In the genomic region with DNA sequence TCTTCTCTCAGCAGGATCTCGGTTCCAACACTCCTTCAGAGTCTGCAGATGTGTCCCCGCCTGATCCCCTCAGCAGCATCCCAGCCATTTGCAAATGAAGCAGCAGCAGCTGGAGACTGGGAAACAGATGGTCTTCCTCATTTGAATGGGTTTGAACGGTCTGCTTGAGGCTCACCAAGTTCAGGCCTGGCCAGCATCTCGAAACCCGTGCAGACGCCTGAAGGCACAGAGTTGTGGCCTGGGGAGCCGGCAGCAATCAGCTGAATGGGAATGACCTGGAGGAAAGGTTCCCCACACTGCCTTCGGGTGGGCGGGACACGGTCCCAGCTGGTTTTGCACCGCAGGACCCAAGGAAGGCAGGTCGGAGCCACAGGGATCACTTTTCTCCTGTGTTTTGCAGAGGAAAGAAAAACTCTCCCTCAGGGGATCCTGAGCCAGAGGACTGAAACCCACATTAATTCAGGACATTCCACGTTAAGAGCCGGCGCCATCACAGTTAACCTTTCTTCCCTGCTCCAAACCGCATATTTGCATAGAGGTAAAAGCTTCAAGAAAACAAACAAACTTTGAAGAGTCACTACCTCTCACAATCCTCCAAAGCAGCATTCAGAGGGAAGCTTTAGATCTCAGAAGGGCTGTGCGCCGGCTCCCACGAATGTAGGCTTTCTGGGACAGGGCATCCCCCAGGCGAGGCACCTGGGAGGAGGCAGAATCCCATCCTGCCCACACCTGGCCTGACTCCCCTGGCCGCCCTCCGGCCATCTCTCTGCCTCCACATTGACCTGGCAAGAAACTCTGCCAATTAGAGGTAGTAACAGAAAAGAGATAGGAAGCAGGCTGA, we compare ENCODE assay signal across 1 cellular context.
TF ChIP-seq lines count a peak whose summit lies in the region.

No MANE protein-coding gene starts in this region.

TF ChIP-seq in WTC11, 78 proteins besides CTCF, POLR2A, EP300 and RAD21 (continued from another document and continues in another):
- TF ChIP-seq, protein P1, sequence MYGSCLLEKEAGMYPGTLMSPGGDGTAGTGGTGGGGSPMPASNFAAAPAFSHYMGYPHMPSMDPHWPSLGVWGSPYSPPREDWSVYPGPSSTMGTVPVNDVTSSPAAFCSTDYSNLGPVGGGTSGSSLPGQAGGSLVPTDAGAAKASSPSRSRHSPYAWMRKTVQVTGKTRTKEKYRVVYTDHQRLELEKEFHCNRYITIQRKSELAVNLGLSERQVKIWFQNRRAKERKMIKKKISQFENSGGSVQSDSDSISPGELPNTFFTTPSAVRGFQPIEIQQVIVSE (CRISPR knock-in tag; IDR thresholded peaks at IDR 0.05; ENCODE audit: borderline replicate concordance) = no peak
- TF ChIP-seq, protein P2, sequence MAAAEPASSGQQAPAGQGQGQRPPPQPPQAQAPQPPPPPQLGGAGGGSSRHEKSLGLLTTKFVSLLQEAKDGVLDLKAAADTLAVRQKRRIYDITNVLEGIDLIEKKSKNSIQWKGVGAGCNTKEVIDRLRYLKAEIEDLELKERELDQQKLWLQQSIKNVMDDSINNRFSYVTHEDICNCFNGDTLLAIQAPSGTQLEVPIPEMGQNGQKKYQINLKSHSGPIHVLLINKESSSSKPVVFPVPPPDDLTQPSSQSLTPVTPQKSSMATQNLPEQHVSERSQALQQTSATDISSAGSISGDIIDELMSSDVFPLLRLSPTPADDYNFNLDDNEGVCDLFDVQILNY (CRISPR knock-in tag; IDR thresholded peaks at IDR 0.05) = peak; percentile 50; the same call in 1 of the 2 replicates
- TF ChIP-seq, protein P3, sequence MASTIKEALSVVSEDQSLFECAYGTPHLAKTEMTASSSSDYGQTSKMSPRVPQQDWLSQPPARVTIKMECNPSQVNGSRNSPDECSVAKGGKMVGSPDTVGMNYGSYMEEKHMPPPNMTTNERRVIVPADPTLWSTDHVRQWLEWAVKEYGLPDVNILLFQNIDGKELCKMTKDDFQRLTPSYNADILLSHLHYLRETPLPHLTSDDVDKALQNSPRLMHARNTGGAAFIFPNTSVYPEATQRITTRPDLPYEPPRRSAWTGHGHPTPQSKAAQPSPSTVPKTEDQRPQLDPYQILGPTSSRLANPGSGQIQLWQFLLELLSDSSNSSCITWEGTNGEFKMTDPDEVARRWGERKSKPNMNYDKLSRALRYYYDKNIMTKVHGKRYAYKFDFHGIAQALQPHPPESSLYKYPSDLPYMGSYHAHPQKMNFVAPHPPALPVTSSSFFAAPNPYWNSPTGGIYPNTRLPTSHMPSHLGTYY (CRISPR knock-in tag; IDR thresholded peaks at IDR 0.05) = no peak
- TF ChIP-seq ZNF232 (CRISPR knock-in tag; IDR thresholded peaks at IDR 0.05) (0 out of 2 replicates have a peak, but pooled peaks have one; percentile 57), CREM (CRISPR knock-in tag; IDR thresholded peaks at IDR 0.05) (no peak), ZNF219 (CRISPR knock-in tag; IDR thresholded peaks at IDR 0.05; ENCODE audit: borderline replicate concordance) (no peak), SOX15 (CRISPR knock-in tag; IDR thresholded peaks at IDR 0.05) (no peak), SP1 (CRISPR knock-in tag; conservative IDR thresholded peaks at IDR 0.05) (no peak), ZNF138 (CRISPR knock-in tag; conservative IDR thresholded peaks at IDR 0.05) (no peak), ZNF671 (CRISPR knock-in tag; IDR thresholded peaks at IDR 0.05) (no peak), KAT7 (CRISPR knock-in tag; IDR thresholded peaks at IDR 0.05; ENCODE audit: borderline replicate concordance) (no peak), NR3C1 (CRISPR knock-in tag; conservative IDR thresholded peaks at IDR 0.05; ENCODE audit: low read depth) (no peak), TEAD4 (CRISPR knock-in tag; IDR thresholded peaks at IDR 0.05) (no peak), NFATC4 (CRISPR knock-in tag; IDR thresholded peaks at IDR 0.05) (no peak), SMAD3 (CRISPR knock-in tag; IDR thresholded peaks at IDR 0.05; ENCODE audit: borderline replicate concordance) (0 out of 2 replicates have a peak, but pooled peaks have one; percentile 63), CBFB (CRISPR knock-in tag; IDR thresholded peaks at IDR 0.05; ENCODE audit: low read depth) (peak; percentile 87), RORB (CRISPR knock-in tag; IDR thresholded peaks at IDR 0.05) (no peak), MXD4 (CRISPR knock-in tag; IDR thresholded peaks at IDR 0.05; ENCODE audit: borderline replicate concordance) (no peak), OVOL2 (CRISPR knock-in tag; IDR thresholded peaks at IDR 0.05; ENCODE audit: borderline replicate concordance) (no peak), NFE2L1 (CRISPR knock-in tag; IDR thresholded peaks at IDR 0.05) (no peak), TEAD1 (CRISPR knock-in tag; IDR thresholded peaks at IDR 0.05) (peak; percentile 85), PRRX2 (CRISPR knock-in tag; IDR thresholded peaks at IDR 0.05) (no peak), FOXJ3 (CRISPR knock-in tag; IDR thresholded peaks at IDR 0.05; ENCODE audit: borderline replicate concordance) (no peak), RELA (CRISPR knock-in tag; IDR thresholded peaks at IDR 0.05; ENCODE audit: borderline replicate concordance) (no peak), ZNF263 (CRISPR knock-in tag; IDR thresholded peaks at IDR 0.05; ENCODE audit: low read depth) (no peak), FOXK1 (CRISPR knock-in tag; IDR thresholded peaks at IDR 0.05) (peak; percentile 83), ZBTB21 (CRISPR knock-in tag; IDR thresholded peaks at IDR 0.05; ENCODE audit: borderline replicate concordance) (no peak)
- TF ChIP-seq, protein P4, sequence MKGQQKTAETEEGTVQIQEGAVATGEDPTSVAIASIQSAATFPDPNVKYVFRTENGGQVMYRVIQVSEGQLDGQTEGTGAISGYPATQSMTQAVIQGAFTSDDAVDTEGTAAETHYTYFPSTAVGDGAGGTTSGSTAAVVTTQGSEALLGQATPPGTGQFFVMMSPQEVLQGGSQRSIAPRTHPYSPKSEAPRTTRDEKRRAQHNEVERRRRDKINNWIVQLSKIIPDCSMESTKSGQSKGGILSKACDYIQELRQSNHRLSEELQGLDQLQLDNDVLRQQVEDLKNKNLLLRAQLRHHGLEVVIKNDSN (CRISPR knock-in tag; IDR thresholded peaks at IDR 0.05) = peak; percentile 36; the same call in 1 of the 2 replicates
- TF ChIP-seq, protein P5, sequence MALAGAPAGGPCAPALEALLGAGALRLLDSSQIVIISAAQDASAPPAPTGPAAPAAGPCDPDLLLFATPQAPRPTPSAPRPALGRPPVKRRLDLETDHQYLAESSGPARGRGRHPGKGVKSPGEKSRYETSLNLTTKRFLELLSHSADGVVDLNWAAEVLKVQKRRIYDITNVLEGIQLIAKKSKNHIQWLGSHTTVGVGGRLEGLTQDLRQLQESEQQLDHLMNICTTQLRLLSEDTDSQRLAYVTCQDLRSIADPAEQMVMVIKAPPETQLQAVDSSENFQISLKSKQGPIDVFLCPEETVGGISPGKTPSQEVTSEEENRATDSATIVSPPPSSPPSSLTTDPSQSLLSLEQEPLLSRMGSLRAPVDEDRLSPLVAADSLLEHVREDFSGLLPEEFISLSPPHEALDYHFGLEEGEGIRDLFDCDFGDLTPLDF (CRISPR knock-in tag; IDR thresholded peaks at IDR 0.05) = no peak
- TF ChIP-seq, protein P6, sequence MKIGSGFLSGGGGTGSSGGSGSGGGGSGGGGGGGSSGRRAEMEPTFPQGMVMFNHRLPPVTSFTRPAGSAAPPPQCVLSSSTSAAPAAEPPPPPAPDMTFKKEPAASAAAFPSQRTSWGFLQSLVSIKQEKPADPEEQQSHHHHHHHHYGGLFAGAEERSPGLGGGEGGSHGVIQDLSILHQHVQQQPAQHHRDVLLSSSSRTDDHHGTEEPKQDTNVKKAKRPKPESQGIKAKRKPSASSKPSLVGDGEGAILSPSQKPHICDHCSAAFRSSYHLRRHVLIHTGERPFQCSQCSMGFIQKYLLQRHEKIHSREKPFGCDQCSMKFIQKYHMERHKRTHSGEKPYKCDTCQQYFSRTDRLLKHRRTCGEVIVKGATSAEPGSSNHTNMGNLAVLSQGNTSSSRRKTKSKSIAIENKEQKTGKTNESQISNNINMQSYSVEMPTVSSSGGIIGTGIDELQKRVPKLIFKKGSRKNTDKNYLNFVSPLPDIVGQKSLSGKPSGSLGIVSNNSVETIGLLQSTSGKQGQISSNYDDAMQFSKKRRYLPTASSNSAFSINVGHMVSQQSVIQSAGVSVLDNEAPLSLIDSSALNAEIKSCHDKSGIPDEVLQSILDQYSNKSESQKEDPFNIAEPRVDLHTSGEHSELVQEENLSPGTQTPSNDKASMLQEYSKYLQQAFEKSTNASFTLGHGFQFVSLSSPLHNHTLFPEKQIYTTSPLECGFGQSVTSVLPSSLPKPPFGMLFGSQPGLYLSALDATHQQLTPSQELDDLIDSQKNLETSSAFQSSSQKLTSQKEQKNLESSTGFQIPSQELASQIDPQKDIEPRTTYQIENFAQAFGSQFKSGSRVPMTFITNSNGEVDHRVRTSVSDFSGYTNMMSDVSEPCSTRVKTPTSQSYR (CRISPR knock-in tag; IDR thresholded peaks at IDR 0.05) = no peak
- TF ChIP-seq, protein P7, sequence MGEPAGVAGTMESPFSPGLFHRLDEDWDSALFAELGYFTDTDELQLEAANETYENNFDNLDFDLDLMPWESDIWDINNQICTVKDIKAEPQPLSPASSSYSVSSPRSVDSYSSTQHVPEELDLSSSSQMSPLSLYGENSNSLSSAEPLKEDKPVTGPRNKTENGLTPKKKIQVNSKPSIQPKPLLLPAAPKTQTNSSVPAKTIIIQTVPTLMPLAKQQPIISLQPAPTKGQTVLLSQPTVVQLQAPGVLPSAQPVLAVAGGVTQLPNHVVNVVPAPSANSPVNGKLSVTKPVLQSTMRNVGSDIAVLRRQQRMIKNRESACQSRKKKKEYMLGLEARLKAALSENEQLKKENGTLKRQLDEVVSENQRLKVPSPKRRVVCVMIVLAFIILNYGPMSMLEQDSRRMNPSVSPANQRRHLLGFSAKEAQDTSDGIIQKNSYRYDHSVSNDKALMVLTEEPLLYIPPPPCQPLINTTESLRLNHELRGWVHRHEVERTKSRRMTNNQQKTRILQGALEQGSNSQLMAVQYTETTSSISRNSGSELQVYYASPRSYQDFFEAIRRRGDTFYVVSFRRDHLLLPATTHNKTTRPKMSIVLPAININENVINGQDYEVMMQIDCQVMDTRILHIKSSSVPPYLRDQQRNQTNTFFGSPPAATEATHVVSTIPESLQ (CRISPR knock-in tag; IDR thresholded peaks at IDR 0.05) = no peak
- TF ChIP-seq, protein P8, sequence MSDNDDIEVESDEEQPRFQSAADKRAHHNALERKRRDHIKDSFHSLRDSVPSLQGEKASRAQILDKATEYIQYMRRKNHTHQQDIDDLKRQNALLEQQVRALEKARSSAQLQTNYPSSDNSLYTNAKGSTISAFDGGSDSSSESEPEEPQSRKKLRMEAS (CRISPR knock-in tag; IDR thresholded peaks at IDR 0.05) = peak; percentile 32
- TF ChIP-seq, protein P9, sequence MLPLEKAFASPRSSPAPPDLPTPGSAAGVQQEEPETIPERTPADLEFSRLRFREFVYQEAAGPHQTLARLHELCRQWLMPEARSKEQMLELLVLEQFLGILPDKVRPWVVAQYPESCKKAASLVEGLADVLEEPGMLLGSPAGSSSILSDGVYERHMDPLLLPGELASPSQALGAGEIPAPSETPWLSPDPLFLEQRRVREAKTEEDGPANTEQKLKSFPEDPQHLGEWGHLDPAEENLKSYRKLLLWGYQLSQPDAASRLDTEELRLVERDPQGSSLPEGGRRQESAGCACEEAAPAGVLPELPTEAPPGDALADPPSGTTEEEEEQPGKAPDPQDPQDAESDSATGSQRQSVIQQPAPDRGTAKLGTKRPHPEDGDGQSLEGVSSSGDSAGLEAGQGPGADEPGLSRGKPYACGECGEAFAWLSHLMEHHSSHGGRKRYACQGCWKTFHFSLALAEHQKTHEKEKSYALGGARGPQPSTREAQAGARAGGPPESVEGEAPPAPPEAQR (CRISPR knock-in tag; IDR thresholded peaks at IDR 0.05) = 0 out of 2 replicates have a peak, but pooled peaks have one; percentile 39
- TF ChIP-seq, protein P10, sequence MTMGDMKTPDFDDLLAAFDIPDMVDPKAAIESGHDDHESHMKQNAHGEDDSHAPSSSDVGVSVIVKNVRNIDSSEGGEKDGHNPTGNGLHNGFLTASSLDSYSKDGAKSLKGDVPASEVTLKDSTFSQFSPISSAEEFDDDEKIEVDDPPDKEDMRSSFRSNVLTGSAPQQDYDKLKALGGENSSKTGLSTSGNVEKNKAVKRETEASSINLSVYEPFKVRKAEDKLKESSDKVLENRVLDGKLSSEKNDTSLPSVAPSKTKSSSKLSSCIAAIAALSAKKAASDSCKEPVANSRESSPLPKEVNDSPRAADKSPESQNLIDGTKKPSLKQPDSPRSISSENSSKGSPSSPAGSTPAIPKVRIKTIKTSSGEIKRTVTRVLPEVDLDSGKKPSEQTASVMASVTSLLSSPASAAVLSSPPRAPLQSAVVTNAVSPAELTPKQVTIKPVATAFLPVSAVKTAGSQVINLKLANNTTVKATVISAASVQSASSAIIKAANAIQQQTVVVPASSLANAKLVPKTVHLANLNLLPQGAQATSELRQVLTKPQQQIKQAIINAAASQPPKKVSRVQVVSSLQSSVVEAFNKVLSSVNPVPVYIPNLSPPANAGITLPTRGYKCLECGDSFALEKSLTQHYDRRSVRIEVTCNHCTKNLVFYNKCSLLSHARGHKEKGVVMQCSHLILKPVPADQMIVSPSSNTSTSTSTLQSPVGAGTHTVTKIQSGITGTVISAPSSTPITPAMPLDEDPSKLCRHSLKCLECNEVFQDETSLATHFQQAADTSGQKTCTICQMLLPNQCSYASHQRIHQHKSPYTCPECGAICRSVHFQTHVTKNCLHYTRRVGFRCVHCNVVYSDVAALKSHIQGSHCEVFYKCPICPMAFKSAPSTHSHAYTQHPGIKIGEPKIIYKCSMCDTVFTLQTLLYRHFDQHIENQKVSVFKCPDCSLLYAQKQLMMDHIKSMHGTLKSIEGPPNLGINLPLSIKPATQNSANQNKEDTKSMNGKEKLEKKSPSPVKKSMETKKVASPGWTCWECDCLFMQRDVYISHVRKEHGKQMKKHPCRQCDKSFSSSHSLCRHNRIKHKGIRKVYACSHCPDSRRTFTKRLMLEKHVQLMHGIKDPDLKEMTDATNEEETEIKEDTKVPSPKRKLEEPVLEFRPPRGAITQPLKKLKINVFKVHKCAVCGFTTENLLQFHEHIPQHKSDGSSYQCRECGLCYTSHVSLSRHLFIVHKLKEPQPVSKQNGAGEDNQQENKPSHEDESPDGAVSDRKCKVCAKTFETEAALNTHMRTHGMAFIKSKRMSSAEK (CRISPR knock-in tag; IDR thresholded peaks at IDR 0.05; ENCODE audit: borderline replicate concordance) = no peak
- TF ChIP-seq, protein P11, sequence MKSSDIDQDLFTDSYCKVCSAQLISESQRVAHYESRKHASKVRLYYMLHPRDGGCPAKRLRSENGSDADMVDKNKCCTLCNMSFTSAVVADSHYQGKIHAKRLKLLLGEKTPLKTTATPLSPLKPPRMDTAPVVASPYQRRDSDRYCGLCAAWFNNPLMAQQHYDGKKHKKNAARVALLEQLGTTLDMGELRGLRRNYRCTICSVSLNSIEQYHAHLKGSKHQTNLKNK (CRISPR knock-in tag; IDR thresholded peaks at IDR 0.05) = no peak
- TF ChIP-seq, protein P12, sequence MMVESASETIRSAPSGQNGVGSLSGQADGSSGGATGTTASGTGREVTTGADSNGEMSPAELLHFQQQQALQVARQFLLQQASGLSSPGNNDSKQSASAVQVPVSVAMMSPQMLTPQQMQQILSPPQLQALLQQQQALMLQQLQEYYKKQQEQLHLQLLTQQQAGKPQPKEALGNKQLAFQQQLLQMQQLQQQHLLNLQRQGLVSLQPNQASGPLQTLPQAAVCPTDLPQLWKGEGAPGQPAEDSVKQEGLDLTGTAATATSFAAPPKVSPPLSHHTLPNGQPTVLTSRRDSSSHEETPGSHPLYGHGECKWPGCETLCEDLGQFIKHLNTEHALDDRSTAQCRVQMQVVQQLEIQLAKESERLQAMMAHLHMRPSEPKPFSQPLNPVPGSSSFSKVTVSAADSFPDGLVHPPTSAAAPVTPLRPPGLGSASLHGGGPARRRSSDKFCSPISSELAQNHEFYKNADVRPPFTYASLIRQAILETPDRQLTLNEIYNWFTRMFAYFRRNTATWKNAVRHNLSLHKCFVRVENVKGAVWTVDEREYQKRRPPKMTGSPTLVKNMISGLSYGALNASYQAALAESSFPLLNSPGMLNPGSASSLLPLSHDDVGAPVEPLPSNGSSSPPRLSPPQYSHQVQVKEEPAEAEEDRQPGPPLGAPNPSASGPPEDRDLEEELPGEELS (CRISPR knock-in tag; IDR thresholded peaks at IDR 0.05) = peak; percentile 75; the same call in 1 of the 2 replicates
